ENCODE assay signal across 1 cellular context in genomic region chr1:15167386-15167785, GRCh38.
TF ChIP-seq lines count a peak whose summit lies in the region.

No MANE protein-coding gene starts in this region.

TF ChIP-seq in GM12878, 131 proteins besides CTCF, POLR2A, EP300 and RAD21 (continued from another document):
- TF ChIP-seq NR2F1 (conservative IDR thresholded peaks at IDR 0.05) (no peak), RCOR1 (conservative IDR thresholded peaks at IDR 0.05; ENCODE audit: low read depth, low read length) (no peak), KAT2A (conservative IDR thresholded peaks at IDR 0.05; ENCODE audit: control insufficient read depth, low read depth, low read length) (no peak), CBX5 (IDR thresholded peaks at IDR 0.05; ENCODE audit: low read depth) (no peak), ETV6 (conservative IDR thresholded peaks at IDR 0.05 in 1 of 2, IDR thresholded peaks at IDR 0.05 in 1 of 2; ENCODE audit: borderline replicate concordance in 1 of 2, low read depth in 1 of 2) (no peak), ZBTB11 (CRISPR knock-in tag; IDR thresholded peaks at IDR 0.05) (no peak), ATF7 (IDR thresholded peaks at IDR 0.05; ENCODE audit: low read depth) (no peak), BCL3 (IDR thresholded peaks at IDR 0.05; ENCODE audit: borderline replicate concordance, insufficient read depth, low read depth, low read length, poor library complexity, severe bottlenecking) (no peak), PAX5 (IDR thresholded peaks at IDR 0.05; ENCODE audit: borderline replicate concordance, low read depth, low read length) (no peak), ZZZ3 (IDR thresholded peaks at IDR 0.05; ENCODE audit: control insufficient read depth, insufficient read length, low read depth) (no peak)
